24 cellular contexts compared by ENCODE assay signal in the genomic region with DNA sequence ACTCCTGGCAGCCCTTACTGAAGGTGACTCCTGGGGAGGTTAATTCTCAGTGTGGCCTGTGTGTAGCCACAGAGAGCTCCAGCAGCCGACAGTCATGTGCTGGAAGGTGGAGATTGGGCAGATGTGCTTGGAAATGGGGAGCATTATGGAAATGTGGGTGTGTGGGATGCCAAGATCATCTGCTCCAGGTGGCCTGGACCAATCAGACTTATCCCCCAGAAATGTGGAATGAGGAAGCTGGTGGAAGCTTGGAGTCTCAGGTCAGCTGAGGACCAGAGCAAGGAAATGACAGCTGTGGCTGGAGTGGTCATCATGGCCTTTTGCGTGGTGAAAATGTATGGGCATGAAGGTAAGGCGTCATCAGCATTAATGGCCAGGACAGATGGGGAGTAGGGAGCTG.
"Had no signal": no experiment of that assay in that cellular context is flagged by ENCODE, and none has a peak within 500 bp of the region (broad histone marks: within the 10 kb centered on the region; RNA-seq: fewer than 3 reads in every experiment).

No MANE protein-coding gene starts in this region.

- H3K27ac ChIP-seq: breast epithelium, gastrocnemius medialis, heart right ventricle, lower lobe of right lung, neutrophil, upper lobe of left lung had no signal

- FAIRE-seq: TTC549 had no signal

- H3K36me3 Mint-ChIP-seq: activated naive CD4-positive, alpha-beta T cell treated with anti-CD3 and anti-CD28 coated beads, Interleukin-2, amount 50 U/mL, for 72 hours; naive B cell; WTC11 had no signal

- DNase-seq: activated CD4-positive, alpha-beta T cell treated with anti-CD3 and anti-CD28 coated beads for 48 hours; activated effector memory CD4-positive, alpha-beta T cell treated with anti-CD3 and anti-CD28 coated beads, Interleukin-2, amount 50 U/mL, for 16 hours; activated T-cell treated with anti-CD3 and anti-CD28 coated beads, Interleukin-2, amount 50 U/mL, for 4 hours; cerebellar nuclear complex; dermis blood vessel endothelial cell; gastrocnemius medialis; heart right ventricle; left cardiac atrium; lower lobe of right lung; naive B cell; posterior cingulate gyrus; right cardiac atrium; stimulated activated CD4-positive, alpha-beta T cell treated with anti-CD3 and anti-CD28 coated beads, Interleukin-4, amount 100 ng/mL, for 4 hours; stimulated activated CD8-positive, alpha-beta memory T cell treated with anti-CD3 and anti-CD28 coated beads, Interleukin-4, amount 100 ng/mL, for 48 hours; stimulated activated naive CD8-positive, alpha-beta T cell treated with anti-CD3 and anti-CD28 coated beads, Interleukin-15, Interleukin-2, amounts not matched to agents 100 U/mL and 50 U/mL, for 24 hours; SW 1271; upper lobe of left lung had no signal

- H3K27ac Mint-ChIP-seq: activated CD8-positive, alpha-beta T cell treated with anti-CD3 and anti-CD28 coated beads for 36 hours; activated naive CD4-positive, alpha-beta T cell treated with anti-CD3 and anti-CD28 coated beads, Interleukin-2, amount 50 U/mL, for 72 hours; naive B cell; WTC11 had no signal

- H3K4me3 ChIP-seq: breast epithelium, gastrocnemius medialis, heart right ventricle, lower lobe of right lung, smooth muscle cell, upper lobe of left lung had no signal

- H3K9me3 ChIP-seq: breast epithelium, gastrocnemius medialis, heart right ventricle, lower lobe of right lung, neutrophil, upper lobe of left lung had no signal

- ATAC-seq: activated CD8-positive, alpha-beta T cell treated with anti-CD3 and anti-CD28 coated beads for 36 hours; activated naive CD4-positive, alpha-beta T cell treated with anti-CD3 and anti-CD28 coated beads, Interleukin-2, amount 50 U/mL, for 72 hours; activated T-cell treated with anti-CD3 and anti-CD28 coated beads, Interleukin-2, amount 50 U/mL, for 4 hours; gastrocnemius medialis; heart right ventricle; left cardiac atrium; lower lobe of right lung; right cardiac atrium; stimulated activated naive CD8-positive, alpha-beta T cell treated with anti-CD3 and anti-CD28 coated beads, Interleukin-15, Interleukin-2, amounts not matched to agents 100 U/mL and 50 U/mL, for 24 hours had no signal

- H3K27me3 ChIP-seq: breast epithelium, heart right ventricle, upper lobe of left lung had no signal

- H3K4me3 Mint-ChIP-seq: activated CD8-positive, alpha-beta T cell treated with anti-CD3 and anti-CD28 coated beads for 36 hours; activated T-cell treated with anti-CD3 and anti-CD28 coated beads, Interleukin-2, amount 50 U/mL, for 4 hours; naive B cell; WTC11 had no signal

- H3K36me3 ChIP-seq: breast epithelium, gastrocnemius medialis, heart right ventricle, lower lobe of right lung, neutrophil, upper lobe of left lung had no signal

- H3K4me1 Mint-ChIP-seq: naive B cell had no signal

- H3K9me3 Mint-ChIP-seq: activated CD8-positive, alpha-beta T cell treated with anti-CD3 and anti-CD28 coated beads for 36 hours; activated naive CD4-positive, alpha-beta T cell treated with anti-CD3 and anti-CD28 coated beads, Interleukin-2, amount 50 U/mL, for 72 hours; activated T-cell treated with anti-CD3 and anti-CD28 coated beads, Interleukin-2, amount 50 U/mL, for 4 hours; WTC11 had no signal

- H3K4me1 ChIP-seq: breast epithelium, gastrocnemius medialis had no signal
